In genomic region chr6:56516003-56516402, GRCh38 we compare ENCODE assay signal across 15 cellular contexts.
DNase-seq lines count a peak whose midpoint lies in the region; ATAC-seq, FAIRE-seq and TF ChIP-seq lines count a peak whose summit lies in the region.
"Had no signal": no experiment of that assay in that cellular context is flagged by ENCODE, and none has a peak within 500 bp of the region (broad histone marks: within the 10 kb centered on the region; RNA-seq: fewer than 3 reads in every experiment).

No MANE protein-coding gene starts in this region.

- CTCF ChIA-PET in HepG2 (lab: Yijun Ruan, JAX; ENCODE audit: low intra/inter-chr PET ratio, low total read pairs) = no interaction called here

- H3K9ac ChIP-seq in HepG2 (ENCODE audit: insufficient read depth, low read depth, low read length) = no peak overlapping the region

- no peaks in the 10 kb centered on the region for H3K79me2 ChIP-seq in HepG2 (ENCODE audit: insufficient read depth, low read length)

- H3K36me3 ChIP-seq in right lobe of liver (peaks cover 0 to 3% (median 0%) of the 10 kb centered on the region in 4 donors), HepG2 (replicated peaks in 1 of 2; ENCODE audit: control insufficient read depth in 1 of 2, insufficient read depth in 2 of 2, low read length in 2 of 2) (peaks cover 6 to 20% of the 10 kb centered on the region in 2 experiments; a peak in 4 of 5 replicates)

- H3K4me1 Mint-ChIP-seq in naive thymus-derived CD8-positive, alpha-beta T cell = no peaks in the 10 kb centered on the region

- no peak for ATAC-seq in right lobe of liver
- no peak for ATAC-seq in HepG2
- no peak for ATAC-seq in naive thymus-derived CD8-positive, alpha-beta T cell

- H4K20me1 ChIP-seq in HepG2 (ENCODE audit: insufficient read depth, low read length) = no peaks in the 10 kb centered on the region

- peaks cover 0 to 19% (median 7%) of the 10 kb centered on the region in 9 donors for H3K9me3 Mint-ChIP-seq in naive thymus-derived CD8-positive, alpha-beta T cell

- TF ChIP-seq EP300 in HepG2 (IDR thresholded peaks at IDR 0.05; ENCODE audit: low read depth in 2 of 2, low read length in 2 of 2) = no peak
- TF ChIP-seq EP300 in HepG2 (CRISPR knock-in tag; IDR thresholded peaks at IDR 0.05; ENCODE audit: borderline replicate concordance) = no peak

- no peaks in the 10 kb centered on the region for H3K27me3 ChIP-seq in right lobe of liver
- no peaks in the 10 kb centered on the region for H3K27me3 ChIP-seq in HepG2 (ENCODE audit: control insufficient read depth in 1 of 2, insufficient read depth in 2 of 2, low read length in 2 of 2)

- no peak overlapping the region for H3K4me3 Mint-ChIP-seq in naive thymus-derived CD8-positive, alpha-beta T cell

- H3K27ac Mint-ChIP-seq in naive thymus-derived CD8-positive, alpha-beta T cell = no peak overlapping the region

- POLR2A ChIA-PET in HepG2 (lab: Yijun Ruan, JAX) = no interaction called here
- POLR2A ChIA-PET in naive thymus-derived CD8-positive, alpha-beta T cell (lab: Charles Lee) = no interaction called here

- no TSS peak for BruUV-seq in HepG2 (replicated peaks; lab: Mats Ljungman, UMichigan)

- TF ChIP-seq RAD21 in HepG2 (CRISPR knock-in tag; IDR thresholded peaks at IDR 0.05) = no peak

- peaks cover 0 to 8% (median 0%) of the 10 kb centered on the region in 5 donors for H3K27me3 Mint-ChIP-seq in naive thymus-derived CD8-positive, alpha-beta T cell

- H3K9me3 ChIP-seq in right lobe of liver = no peaks in the 10 kb centered on the region
- no peaks in the 10 kb centered on the region for H3K9me3 ChIP-seq in HepG2 (ENCODE audit: low read length)

- WGBS in right lobe of liver (ENCODE audit: insufficient coverage, low coverage, low lambda C conversion rate, missing lambda C conversion rate) = 88% methylated on average over 1 of the region's 1 CpG
- 98% methylated on average over 1 of the region's 1 CpG for WGBS in HepG2 (ENCODE audit: low lambda C conversion rate)

- DNase-seq in right lobe of liver (no peak), HepG2 (ENCODE audit: low spot score) (no peak), OCI-M1 (lab: John Stamatoyannopoulos, UW) (peak; percentile 33), globus pallidus (ENCODE audit: low spot score) (no peak), amniotic stem cell (lab: John Stamatoyannopoulos, UW) (no peak)
- DNase-seq in effector CD8-positive, alpha-beta T cell (lab: John Stamatoyannopoulos, UW) = no peak
- DNase-seq in naive thymus-derived CD8-positive, alpha-beta T cell = no peak
- DNase-seq: AML-193, MV-4-11, NCI-H146, NCI-H2107, NCI-H226, NCI-H526, PC-9 had no signal

- in situ Hi-C loops in HepG2 (cut with HindIII; ENCODE audit: extremely low pct_ligation_motif_present, low pct_unique_long_range_greater_than_20kb) = no loop called here

- H3K4me3 ChIP-seq in right lobe of liver (no peak overlapping the region), HepG2 (replicated peaks in 1 of 3; ENCODE audit: insufficient read depth in 1 of 3, low read depth in 2 of 3, low read length in 3 of 3) (no peak overlapping the region)
- H3K4me3 ChIP-seq: PC-9 had no signal

- no peak overlapping the region for H3K4me2 ChIP-seq in HepG2 (ENCODE audit: low read depth, low read length)
- H3K4me2 ChIP-seq: PC-9 had no signal

- H3K36me3 Mint-ChIP-seq in naive thymus-derived CD8-positive, alpha-beta T cell = peaks cover 0 to 9% (median 6%) of the 10 kb centered on the region in 3 donors

- H3K27ac ChIP-seq in right lobe of liver (peak overlapping the region; percentile 23 to 82 (median 60)), HepG2 (ENCODE audit: extremely low read length, insufficient read depth, low read length) (no peak overlapping the region)
- H3K27ac ChIP-seq: PC-9 had no signal

- TF ChIP-seq CTCF in right lobe of liver (IDR thresholded peaks at IDR 0.05) = no peak
- TF ChIP-seq CTCF in HepG2 (CRISPR knock-in tag; IDR thresholded peaks at IDR 0.05) = no peak

- TF ChIP-seq POLR2A in right lobe of liver (IDR thresholded peaks at IDR 0.05) (no peak), HepG2 (IDR thresholded peaks at IDR 0.05; ENCODE audit: insufficient read depth in 1 of 2, low read depth in 2 of 2, low read length in 2 of 2) (no peak)

- no peak overlapping the region for H2AFZ ChIP-seq in HepG2 (ENCODE audit: low read length)
- H2AFZ ChIP-seq: PC-9 had no signal

- H3K4me1 ChIP-seq in right lobe of liver (peaks cover 0 to 80% (median 25%) of the 10 kb centered on the region in 4 donors), HepG2 (ENCODE audit: insufficient read depth, low read length) (peaks cover 43% of the 10 kb centered on the region)

- intact Hi-C loops in right lobe of liver (cut with DNase I) (no loop called here), HepG2 (cut with micrococcal nuclease; ENCODE audit: unreplicated experiment) (no loop called here)

- FAIRE-seq in HepG2 (lab: Jason Lieb, UNC) (no peak), islet of Langerhans (lab: Jason Lieb, UNC) (peak; percentile 51)

TF ChIP-seq in HepG2, 621 proteins besides CTCF, POLR2A, EP300 and RAD21 (continues in another document):
- TF ChIP-seq RXRB (CRISPR knock-in tag; IDR thresholded peaks at IDR 0.05; ENCODE audit: borderline replicate concordance) (no peak), ZNF720 (CRISPR knock-in tag; IDR thresholded peaks at IDR 0.05) (no peak), KLF15 (CRISPR knock-in tag; IDR thresholded peaks at IDR 0.05; ENCODE audit: borderline replicate concordance) (no peak), ZNF790 (CRISPR knock-in tag; IDR thresholded peaks at IDR 0.05; ENCODE audit: borderline replicate concordance) (no peak), ZNF143 (CRISPR knock-in tag; IDR thresholded peaks at IDR 0.05) (no peak), THAP9 (CRISPR knock-in tag; IDR thresholded peaks at IDR 0.05; ENCODE audit: borderline replicate concordance) (no peak), ZNF235 (CRISPR knock-in tag; IDR thresholded peaks at IDR 0.05; ENCODE audit: borderline replicate concordance) (no peak), ZNF121 (CRISPR knock-in tag; IDR thresholded peaks at IDR 0.05) (no peak), ZNF761 (CRISPR knock-in tag; conservative IDR thresholded peaks at IDR 0.05) (no peak), NCOA5 (CRISPR knock-in tag; IDR thresholded peaks at IDR 0.05) (no peak), HDAC6 (IDR thresholded peaks at IDR 0.05; ENCODE audit: low read depth, low read length) (no peak), FUBP1 (CRISPR knock-in tag; IDR thresholded peaks at IDR 0.05; ENCODE audit: borderline replicate concordance) (no peak)
